18 cellular contexts compared by ENCODE assay signal in genomic region chr16:88914750-88915368, GRCh38. TPM values are rescaled to one million over a fixed set of nuclear protein-coding genes. Genes with fewer than 3 reads are reported as not detected.
A peak's percentile ranks its signal among the peaks of the same experiment; 100 is the strongest.
DNase-seq lines count a peak whose midpoint lies in the region; ATAC-seq lines count a peak whose summit lies in the region.
"Had no signal": no experiment of that assay in that cellular context is flagged by ENCODE, and none has a peak within 500 bp of the region (broad histone marks: within the 10 kb centered on the region; RNA-seq: fewer than 3 reads in every experiment).

No MANE protein-coding gene starts in this region.

- no peaks in the 10 kb centered on the region for H3K36me3 Mint-ChIP-seq in naive B cell

- H3K27ac Mint-ChIP-seq in naive B cell = no peak overlapping the region
- H3K27ac Mint-ChIP-seq: CD14-positive monocyte; T-helper 2 cell treated with Interferon-gamma antibody and Interleukin-4, amounts not matched to agents 5 μg/mL and 100 μg/mL, for 36 hours had no signal

- H3K4me1 Mint-ChIP-seq in naive B cell = peaks cover 44 to 67% (median 52%) of the 10 kb centered on the region in 3 donors

- ATAC-seq in naive B cell (ENCODE audit: low read depth in 2 of 2) = peak; percentile 25 to 50
- no peak for ATAC-seq in GM21526 (IDR thresholded peaks at IDR 0.05; ENCODE audit: low FRiP score, unreplicated experiment)
- no peak for ATAC-seq in HG03521 (IDR thresholded peaks at IDR 0.05; ENCODE audit: unreplicated experiment)
- ATAC-seq: HepG2, Panc1 had no signal

- H3K36me3 ChIP-seq in H7 (replicated peaks; ENCODE audit: control insufficient read depth, insufficient read depth, low read length) = no peaks in the 10 kb centered on the region

- H3K9me3 Mint-ChIP-seq in naive B cell = no peaks in the 10 kb centered on the region

- no peak overlapping the region for H3K4me3 ChIP-seq in H7 (ENCODE audit: insufficient read depth, low read depth, low read length)

- H3K27me3 Mint-ChIP-seq in naive B cell = no peaks in the 10 kb centered on the region

- H3K4me3 Mint-ChIP-seq in naive B cell = peak overlapping the region in 2 of 8 donors; percentile 22 to 25
- H3K4me3 Mint-ChIP-seq: brain; CD14-positive monocyte; T-helper 2 cell treated with Interferon-gamma antibody and Interleukin-4, amounts not matched to agents 5 μg/mL and 100 μg/mL, for 36 hours had no signal

- H3K27me3 ChIP-seq in H7 (ENCODE audit: control insufficient read depth, insufficient read depth, low read length) = no peaks in the 10 kb centered on the region

- DNase-seq in AG08395 (ENCODE audit: low spot score) (peak; percentile 91), H7 (peak; percentile 78), epidermal melanocyte (ENCODE audit: insufficient read length, low spot score) (peak; percentile 89), naive B cell (no peak), HuH-7 (ENCODE audit: low spot score) (no peak), DMS114 treated with DMSO at 0.1 percent for 48 hours (lab: John Stamatoyannopoulos, UW; ENCODE audit: unreplicated experiment) (no peak)
- DNase-seq: activated CD4-positive, alpha-beta T cell treated with anti-CD3 and anti-CD28 coated beads, Interleukin-2, amount 50 U/mL, for 1 hour; activated effector memory CD4-positive, alpha-beta T cell treated with Interleukin-2 at 50 U/mL for 16 hours had no signal

RNA-seq across cellular contexts. Expression of gene PABPN1L, which starts 48.4 kb away (rescaled TPM):
- not detected in 2 replicates for total RNA-seq in H7 (2014; rRNA removed; shearing (Covaris generic))
- polyA plus RNA-seq in naive B cell (ENCODE audit: low read depth in 6 of 6) = not detected
- total RNA-seq: HepG2, lung microvascular endothelial cell, NCI-H460, ureter had no signal
- polyA plus RNA-seq: CD14-positive monocyte, HepG2 had no signal

RNA-seq across cellular contexts. Expression of gene TRAPPC2L, which starts 57.9 kb away (rescaled TPM):
- 56.2 and 56.6 TPM in 2 replicates for total RNA-seq in H7 (2014; rRNA removed; shearing (Covaris generic))
- 100 to 1,000 TPM in 1 of 6 donors, 10 to 100 TPM in 5; 87.3 to 100 (median 90.9) TPM for polyA plus RNA-seq in naive B cell (ENCODE audit: low read depth in 6 of 6)

RNA-seq across cellular contexts. Expression of gene GALNS, which starts 58.1 kb away (rescaled TPM):
- total RNA-seq in H7 (2014; rRNA removed; shearing (Covaris generic)) = 6.7 and 17.1 TPM in 2 replicates
- 10 to 100 TPM in 3 of 6 donors, 1 to 10 TPM in 3; 6.1 to 21.4 (median 9.5) TPM for polyA plus RNA-seq in naive B cell (ENCODE audit: low read depth in 6 of 6)

Comparison
In these comparisons a context has a peak if more than half of its experiments do, and no peak if none do; other contexts are left out.
1. DNase-seq: peak in AG08395 (single experiment), H7 (single experiment) and epidermal melanocyte (single experiment); none in naive B cell (single experiment), HuH-7 (single experiment) and DMS114 treated with DMSO at 0.1 percent for 48 hours (single experiment).
2. ATAC-seq: peak in naive B cell (2 of 2); none in GM21526 (single experiment) and HG03521 (single experiment).